1 cellular context compared by ENCODE assay signal in the genomic region with DNA sequence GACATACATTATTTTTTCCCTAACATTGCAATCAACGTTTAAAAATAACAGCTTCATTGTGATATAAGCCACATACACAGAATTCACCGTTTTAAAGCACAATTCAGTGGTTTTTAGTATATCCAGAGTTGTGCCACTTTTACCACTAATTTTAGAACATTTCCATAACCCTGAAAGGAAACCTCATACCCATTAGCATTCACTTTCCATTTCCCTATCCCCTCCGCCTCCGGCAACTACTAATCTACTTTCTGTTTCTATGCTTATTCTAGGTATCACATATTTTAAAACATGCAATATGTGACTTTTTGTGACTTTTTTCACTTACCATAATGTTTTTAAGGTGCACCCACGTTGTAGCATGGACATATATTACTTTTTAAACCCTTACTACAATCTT.
TF ChIP-seq lines count a peak whose summit lies in the region.

No MANE protein-coding gene starts in this region.

TF ChIP-seq in SK-N-SH, 30 proteins besides CTCF, POLR2A, EP300 and RAD21 (continued from another document):
- TF ChIP-seq, protein P1, sequence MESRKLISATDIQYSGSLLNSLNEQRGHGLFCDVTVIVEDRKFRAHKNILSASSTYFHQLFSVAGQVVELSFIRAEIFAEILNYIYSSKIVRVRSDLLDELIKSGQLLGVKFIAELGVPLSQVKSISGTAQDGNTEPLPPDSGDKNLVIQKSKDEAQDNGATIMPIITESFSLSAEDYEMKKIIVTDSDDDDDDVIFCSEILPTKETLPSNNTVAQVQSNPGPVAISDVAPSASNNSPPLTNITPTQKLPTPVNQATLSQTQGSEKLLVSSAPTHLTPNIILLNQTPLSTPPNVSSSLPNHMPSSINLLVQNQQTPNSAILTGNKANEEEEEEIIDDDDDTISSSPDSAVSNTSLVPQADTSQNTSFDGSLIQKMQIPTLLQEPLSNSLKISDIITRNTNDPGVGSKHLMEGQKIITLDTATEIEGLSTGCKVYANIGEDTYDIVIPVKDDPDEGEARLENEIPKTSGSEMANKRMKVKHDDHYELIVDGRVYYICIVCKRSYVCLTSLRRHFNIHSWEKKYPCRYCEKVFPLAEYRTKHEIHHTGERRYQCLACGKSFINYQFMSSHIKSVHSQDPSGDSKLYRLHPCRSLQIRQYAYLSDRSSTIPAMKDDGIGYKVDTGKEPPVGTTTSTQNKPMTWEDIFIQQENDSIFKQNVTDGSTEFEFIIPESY (IDR thresholded peaks at IDR 0.05; ENCODE audit: borderline replicate concordance, low read depth): no peak
- TF ChIP-seq, protein P2, sequence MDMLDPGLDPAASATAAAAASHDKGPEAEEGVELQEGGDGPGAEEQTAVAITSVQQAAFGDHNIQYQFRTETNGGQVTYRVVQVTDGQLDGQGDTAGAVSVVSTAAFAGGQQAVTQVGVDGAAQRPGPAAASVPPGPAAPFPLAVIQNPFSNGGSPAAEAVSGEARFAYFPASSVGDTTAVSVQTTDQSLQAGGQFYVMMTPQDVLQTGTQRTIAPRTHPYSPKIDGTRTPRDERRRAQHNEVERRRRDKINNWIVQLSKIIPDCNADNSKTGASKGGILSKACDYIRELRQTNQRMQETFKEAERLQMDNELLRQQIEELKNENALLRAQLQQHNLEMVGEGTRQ (IDR thresholded peaks at IDR 0.05; ENCODE audit: borderline replicate concordance, low read depth, low read length): no peak
- TF ChIP-seq JUND (IDR thresholded peaks at IDR 0.05): no peak
